1 cellular context compared by ENCODE assay signal in genomic region chr7:148849393-148850098, GRCh38.
A peak's percentile ranks its signal among the peaks of the same experiment; 100 is the strongest.
TF ChIP-seq lines count a peak whose summit lies in the region.

No MANE protein-coding gene starts in this region.

TF ChIP-seq in K562, 482 proteins besides CTCF, POLR2A, EP300 and RAD21 (continued from another document):
- no peak for TF ChIP-seq RNF2 (IDR thresholded peaks at IDR 0.05)
- TF ChIP-seq MYC (IDR thresholded peaks at IDR 0.05; ENCODE audit: low read depth, low read length), result no peak
- no peak for TF ChIP-seq MYC (CRISPR knock-in tag; IDR thresholded peaks at IDR 0.05; ENCODE audit: borderline replicate concordance, low read depth)
- peak; percentile 6; the same call in 1 of the 2 replicates for TF ChIP-seq MAFF (IDR thresholded peaks at IDR 0.05; ENCODE audit: low read length)
- TF ChIP-seq ZNF212 (CRISPR knock-in tag; IDR thresholded peaks at IDR 0.05), result no peak
- TF ChIP-seq EP400 (IDR thresholded peaks at IDR 0.05), result 0 out of 2 replicates have a peak, but pooled peaks have one; percentile 4
- TF ChIP-seq HIVEP1 (CRISPR knock-in tag; IDR thresholded peaks at IDR 0.05), result no peak
- no peak for TF ChIP-seq PATZ1 (CRISPR knock-in tag; IDR thresholded peaks at IDR 0.05; ENCODE audit: borderline replicate concordance)
- TF ChIP-seq ZKSCAN1 (IDR thresholded peaks at IDR 0.05; ENCODE audit: low read depth, low read length), result no peak
- TF ChIP-seq ADNP (tag; IDR thresholded peaks at IDR 0.05), result no peak
- no peak for TF ChIP-seq PTRF (tag; IDR thresholded peaks at IDR 0.05)
- no peak for TF ChIP-seq PHB (CRISPR knock-in tag; IDR thresholded peaks at IDR 0.05)
- TF ChIP-seq C11orf30 (IDR thresholded peaks at IDR 0.05; ENCODE audit: low read depth), result peak; percentile 45; the same call in 1 of the 2 replicates
- TF ChIP-seq ZNF354B (CRISPR knock-in tag; IDR thresholded peaks at IDR 0.05), result no peak
- TF ChIP-seq SFPQ (IDR thresholded peaks at IDR 0.05; ENCODE audit: low read depth, low read length), result no peak
- TF ChIP-seq ZNF3 (CRISPR knock-in tag; IDR thresholded peaks at IDR 0.05), result no peak
- no peak for TF ChIP-seq ZNF24 (IDR thresholded peaks at IDR 0.05)
- TF ChIP-seq MEF2A (IDR thresholded peaks at IDR 0.05; ENCODE audit: control insufficient read depth, low read depth, low read length), result no peak
- peak; percentile 77; the same call in 1 of the 2 replicates for TF ChIP-seq PREB (CRISPR knock-in tag; IDR thresholded peaks at IDR 0.05)
- no peak for TF ChIP-seq MYNN (IDR thresholded peaks at IDR 0.05)
- TF ChIP-seq MYNN (CRISPR knock-in tag; IDR thresholded peaks at IDR 0.05), result no peak
- TF ChIP-seq SMARCA5 (IDR thresholded peaks at IDR 0.05), result no peak; the same call in 1 of the 2 replicates
- no peak; the same call in 1 of the 2 replicates for TF ChIP-seq ZFX (CRISPR knock-in tag; IDR thresholded peaks at IDR 0.05)
- no peak for TF ChIP-seq ZNF23 (CRISPR knock-in tag; IDR thresholded peaks at IDR 0.05)
- no peak for TF ChIP-seq SMAD3 (CRISPR knock-in tag; conservative IDR thresholded peaks at IDR 0.05)
- TF ChIP-seq YY1 (IDR thresholded peaks at IDR 0.05; ENCODE audit: borderline replicate concordance in 1 of 3, control insufficient read depth in 1 of 3, extremely low read depth in 1 of 3, insufficient read depth in 3 of 3, insufficient read length in 1 of 3, insufficient replicate concordance in 2 of 3, low read depth in 1 of 3, low read length in 2 of 3), result no peak
- no peak for TF ChIP-seq KDM2B (CRISPR knock-in tag; IDR thresholded peaks at IDR 0.05)
- TF ChIP-seq U2AF2 (optimal IDR thresholded peaks at IDR 0.05; ENCODE audit: low read depth, low read length), result no peak
- TF ChIP-seq JUND (IDR thresholded peaks at IDR 0.05; ENCODE audit: borderline replicate concordance, low read depth, low read length), result no peak
- TF ChIP-seq JUND (tag; IDR thresholded peaks at IDR 0.05; ENCODE audit: borderline replicate concordance, low read depth, low read length), result 0 out of 3 replicates have a peak, but pooled peaks have one; percentile 23
- no peak for TF ChIP-seq PTTG1 (tag; IDR thresholded peaks at IDR 0.05; ENCODE audit: low read depth)
- TF ChIP-seq BRCA1 (IDR thresholded peaks at IDR 0.05), result no peak
- no peak for TF ChIP-seq BRCA1 (CRISPR knock-in tag; IDR thresholded peaks at IDR 0.05)
- TF ChIP-seq ZNF197 (CRISPR knock-in tag; IDR thresholded peaks at IDR 0.05; ENCODE audit: low read depth), result no peak
- TF ChIP-seq HOXB6 (CRISPR knock-in tag; IDR thresholded peaks at IDR 0.05; ENCODE audit: borderline replicate concordance), result no peak
- no peak for TF ChIP-seq CTBP1 (IDR thresholded peaks at IDR 0.05; ENCODE audit: borderline replicate concordance)
- TF ChIP-seq BMI1 (IDR thresholded peaks at IDR 0.05; ENCODE audit: low read length), result no peak
- no peak for TF ChIP-seq TCF7L2 (IDR thresholded peaks at IDR 0.05; ENCODE audit: low read depth, low read length)
- TF ChIP-seq DMBX1 (CRISPR knock-in tag; IDR thresholded peaks at IDR 0.05; ENCODE audit: borderline replicate concordance), result no peak
- TF ChIP-seq ZNF449 (CRISPR knock-in tag; IDR thresholded peaks at IDR 0.05), result no peak
- no peak for TF ChIP-seq HLTF (IDR thresholded peaks at IDR 0.05)
- TF ChIP-seq ZNF316 (IDR thresholded peaks at IDR 0.05), result peak; percentile 54; the same call in 1 of the 2 replicates
- TF ChIP-seq RFX5 (IDR thresholded peaks at IDR 0.05; ENCODE audit: low read depth, low read length), result no peak
- no peak for TF ChIP-seq MTF1 (CRISPR knock-in tag; IDR thresholded peaks at IDR 0.05; ENCODE audit: borderline replicate concordance)
- no peak for TF ChIP-seq ZNF324 (CRISPR knock-in tag; IDR thresholded peaks at IDR 0.05)
- no peak for TF ChIP-seq ILK (tag; IDR thresholded peaks at IDR 0.05; ENCODE audit: borderline replicate concordance, low read depth)
- no peak for TF ChIP-seq MITF (IDR thresholded peaks at IDR 0.05)
- no peak for TF ChIP-seq JUNB (CRISPR knock-in tag; conservative IDR thresholded peaks at IDR 0.05)
- peak; percentile 61 for TF ChIP-seq ARID1B (IDR thresholded peaks at IDR 0.05)
- no peak for TF ChIP-seq MBD1 (CRISPR knock-in tag; IDR thresholded peaks at IDR 0.05)
- no peak for TF ChIP-seq ESRRB (CRISPR knock-in tag; IDR thresholded peaks at IDR 0.05; ENCODE audit: borderline replicate concordance)
- TF ChIP-seq GTF2A2 (tag; IDR thresholded peaks at IDR 0.05), result no peak
- TF ChIP-seq HNRNPK (IDR thresholded peaks at IDR 0.05; ENCODE audit: low read depth, low read length, poor library complexity, severe bottlenecking), result no peak
- no peak for TF ChIP-seq L3MBTL2 (IDR thresholded peaks at IDR 0.05)
- TF ChIP-seq ZNF408 (CRISPR knock-in tag; IDR thresholded peaks at IDR 0.05; ENCODE audit: low read depth), result no peak
- TF ChIP-seq TEAD1 (CRISPR knock-in tag; IDR thresholded peaks at IDR 0.05), result no peak
- no peak for TF ChIP-seq KDM4B (IDR thresholded peaks at IDR 0.05; ENCODE audit: borderline replicate concordance in 2 of 2, low read depth in 1 of 2)
- TF ChIP-seq ZNF583 (CRISPR knock-in tag; IDR thresholded peaks at IDR 0.05), result 0 out of 2 replicates have a peak, but pooled peaks have one; percentile 35
- TF ChIP-seq NR1H2 (CRISPR knock-in tag; IDR thresholded peaks at IDR 0.05), result no peak
- TF ChIP-seq ARID2 (IDR thresholded peaks at IDR 0.05), result no peak
- TF ChIP-seq ZNF79 (CRISPR knock-in tag; IDR thresholded peaks at IDR 0.05; ENCODE audit: low read depth), result no peak
- no peak for TF ChIP-seq DDX20 (tag; IDR thresholded peaks at IDR 0.05; ENCODE audit: low read depth)
- TF ChIP-seq STAT5A (IDR thresholded peaks at IDR 0.05; ENCODE audit: borderline replicate concordance, low read length), result 0 out of 2 replicates have a peak, but pooled peaks have one; percentile 21
- no peak for TF ChIP-seq RB1 (IDR thresholded peaks at IDR 0.05; ENCODE audit: low read depth)
- TF ChIP-seq ILF3 (IDR thresholded peaks at IDR 0.05; ENCODE audit: borderline replicate concordance), result no peak
- no peak for TF ChIP-seq ELK1 (CRISPR knock-in tag; IDR thresholded peaks at IDR 0.05)
- no peak for TF ChIP-seq PHF21A (IDR thresholded peaks at IDR 0.05; ENCODE audit: borderline replicate concordance, low read depth)
- TF ChIP-seq RUNX1 (IDR thresholded peaks at IDR 0.05; ENCODE audit: low read depth), result no peak
- TF ChIP-seq TEAD2 (tag; IDR thresholded peaks at IDR 0.05), result no peak
- TF ChIP-seq TGIF2 (CRISPR knock-in tag; IDR thresholded peaks at IDR 0.05), result 0 out of 2 replicates have a peak, but pooled peaks have one; percentile 5
- peak in 1 of 2 experiments; percentile 23; a peak in 1 of 4 replicates for TF ChIP-seq HDAC1 (IDR thresholded peaks at IDR 0.05)
- TF ChIP-seq ZNF655 (CRISPR knock-in tag; IDR thresholded peaks at IDR 0.05), result no peak
- no peak for TF ChIP-seq PTBP1 (IDR thresholded peaks at IDR 0.05; ENCODE audit: low read depth, low read length)
- no peak for TF ChIP-seq SP2 (IDR thresholded peaks at IDR 0.05; ENCODE audit: extremely low read depth, low read depth, low read length, poor library complexity, severe bottlenecking)
- TF ChIP-seq ZNF347 (CRISPR knock-in tag; IDR thresholded peaks at IDR 0.05; ENCODE audit: low read depth), result no peak
TF ChIP-seq in K562: peak in this region for 26.
